ENCODE assay signal across 1 cellular context in the genomic region with DNA sequence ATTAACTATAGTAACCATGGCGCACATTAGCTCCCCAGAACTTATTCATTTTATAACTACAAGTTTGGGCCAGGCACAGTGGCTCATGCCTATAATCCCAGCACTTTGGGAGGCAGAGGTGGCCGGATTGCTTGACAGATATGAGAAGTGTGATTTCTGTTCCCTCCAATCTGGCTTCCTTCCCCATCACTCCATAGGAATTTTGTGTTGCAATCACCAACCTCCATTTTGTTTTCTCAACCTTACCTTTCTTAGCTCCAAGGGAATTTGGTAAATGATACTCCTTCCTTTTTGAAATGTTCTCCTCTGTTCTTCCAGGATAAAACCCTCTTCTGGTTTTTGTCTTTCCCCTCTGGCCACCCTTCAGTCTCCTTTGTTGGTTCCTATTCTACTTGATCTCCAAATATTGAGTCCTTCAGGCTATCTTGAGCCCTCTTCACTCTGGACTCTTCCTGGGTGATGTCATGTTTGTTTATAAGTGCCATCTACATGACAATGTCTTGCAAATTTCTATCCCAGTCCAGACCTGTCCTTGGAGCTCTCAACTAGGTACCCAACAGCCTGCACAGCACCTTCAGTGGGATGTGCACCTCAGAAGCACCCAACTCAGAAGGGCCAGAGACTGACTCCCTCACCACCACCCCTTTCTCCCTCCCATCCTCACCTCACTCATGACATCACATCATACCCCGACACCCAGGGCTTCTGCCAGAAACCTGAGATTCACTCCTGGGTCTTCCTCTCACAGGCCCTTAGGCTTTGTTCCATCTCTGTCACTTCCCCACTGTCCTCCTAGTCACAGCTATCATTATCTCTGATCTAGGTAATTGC.
TF ChIP-seq lines count a peak whose summit lies in the region.

No MANE protein-coding gene starts in this region.

TF ChIP-seq in K562, 482 proteins besides CTCF, POLR2A, EP300 and RAD21:
- no peak for TF ChIP-seq CHD4 (IDR thresholded peaks at IDR 0.05; ENCODE audit: insufficient read depth, insufficient replicate concordance, low read depth, low read length, poor library complexity, severe bottlenecking)
- TF ChIP-seq DIDO1 (tag; IDR thresholded peaks at IDR 0.05; ENCODE audit: low read depth), result no peak
- TF ChIP-seq POLR2H (tag; IDR thresholded peaks at IDR 0.05; ENCODE audit: low read depth), result no peak
- peak; percentile 22; the same call in 1 of the 2 replicates for TF ChIP-seq CEBPB (tag; IDR thresholded peaks at IDR 0.05)
- no peak for TF ChIP-seq FOXA1 (IDR thresholded peaks at IDR 0.05; ENCODE audit: borderline replicate concordance)
- TF ChIP-seq AFF1 (IDR thresholded peaks at IDR 0.05; ENCODE audit: low read depth in 1 of 2, partially characterized antibody in 2 of 2), result no peak
